ENCODE assay signal across 1 cellular context in the genomic region with DNA sequence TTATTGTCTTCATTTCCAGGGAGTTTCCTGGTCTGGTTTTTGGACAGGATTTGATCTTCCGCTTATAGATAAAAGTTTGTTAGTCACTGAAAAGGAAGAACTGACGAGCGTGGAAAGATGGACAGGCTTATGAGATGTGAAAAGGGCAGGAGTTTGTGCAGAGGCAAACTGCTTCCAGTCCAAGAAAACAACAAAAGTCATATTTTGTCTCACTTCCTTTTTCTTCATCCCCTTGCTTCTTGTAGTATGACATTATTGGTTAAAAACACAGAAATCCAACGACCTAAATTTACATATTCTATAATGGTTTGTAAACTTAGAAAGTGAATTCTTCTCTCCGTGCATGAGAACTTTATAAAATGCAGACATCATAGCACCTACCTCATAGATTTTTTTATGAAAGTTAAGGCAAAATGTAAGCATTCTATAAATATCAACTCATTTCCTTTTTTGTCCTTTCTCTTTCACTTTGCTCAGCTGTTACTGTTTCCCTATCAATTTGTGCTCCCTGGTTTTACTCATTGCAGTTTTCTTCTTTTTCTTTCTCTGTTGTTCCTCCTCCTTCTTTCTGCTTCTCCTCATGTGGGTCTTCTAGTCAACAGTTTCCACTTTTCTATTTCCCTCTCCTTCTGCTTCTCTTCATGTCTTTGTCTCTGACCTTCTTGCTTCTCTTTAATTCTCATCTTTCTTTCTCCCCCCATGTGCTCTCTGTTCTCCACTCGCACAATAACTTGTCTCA.
TF ChIP-seq lines count a peak whose summit lies in the region.

No MANE protein-coding gene starts in this region.

TF ChIP-seq in K562, 482 proteins besides CTCF, POLR2A, EP300 and RAD21 (continued from another document):
- TF ChIP-seq, protein P1, sequence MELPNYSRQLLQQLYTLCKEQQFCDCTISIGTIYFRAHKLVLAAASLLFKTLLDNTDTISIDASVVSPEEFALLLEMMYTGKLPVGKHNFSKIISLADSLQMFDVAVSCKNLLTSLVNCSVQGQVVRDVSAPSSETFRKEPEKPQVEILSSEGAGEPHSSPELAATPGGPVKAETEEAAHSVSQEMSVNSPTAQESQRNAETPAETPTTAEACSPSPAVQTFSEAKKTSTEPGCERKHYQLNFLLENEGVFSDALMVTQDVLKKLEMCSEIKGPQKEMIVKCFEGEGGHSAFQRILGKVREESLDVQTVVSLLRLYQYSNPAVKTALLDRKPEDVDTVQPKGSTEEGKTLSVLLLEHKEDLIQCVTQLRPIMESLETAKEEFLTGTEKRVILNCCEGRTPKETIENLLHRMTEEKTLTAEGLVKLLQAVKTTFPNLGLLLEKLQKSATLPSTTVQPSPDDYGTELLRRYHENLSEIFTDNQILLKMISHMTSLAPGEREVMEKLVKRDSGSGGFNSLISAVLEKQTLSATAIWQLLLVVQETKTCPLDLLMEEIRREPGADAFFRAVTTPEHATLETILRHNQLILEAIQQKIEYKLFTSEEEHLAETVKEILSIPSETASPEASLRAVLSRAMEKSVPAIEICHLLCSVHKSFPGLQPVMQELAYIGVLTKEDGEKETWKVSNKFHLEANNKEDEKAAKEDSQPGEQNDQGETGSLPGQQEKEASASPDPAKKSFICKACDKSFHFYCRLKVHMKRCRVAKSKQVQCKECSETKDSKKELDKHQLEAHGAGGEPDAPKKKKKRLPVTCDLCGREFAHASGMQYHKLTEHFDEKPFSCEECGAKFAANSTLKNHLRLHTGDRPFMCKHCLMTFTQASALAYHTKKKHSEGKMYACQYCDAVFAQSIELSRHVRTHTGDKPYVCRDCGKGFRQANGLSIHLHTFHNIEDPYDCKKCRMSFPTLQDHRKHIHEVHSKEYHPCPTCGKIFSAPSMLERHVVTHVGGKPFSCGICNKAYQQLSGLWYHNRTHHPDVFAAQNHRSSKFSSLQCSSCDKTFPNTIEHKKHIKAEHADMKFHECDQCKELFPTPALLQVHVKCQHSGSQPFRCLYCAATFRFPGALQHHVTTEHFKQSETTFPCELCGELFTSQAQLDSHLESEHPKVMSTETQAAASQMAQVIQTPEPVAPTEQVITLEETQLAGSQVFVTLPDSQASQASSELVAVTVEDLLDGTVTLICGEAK (IDR thresholded peaks at IDR 0.05): 0 out of 2 replicates have a peak, but pooled peaks have one; percentile 30
- TF ChIP-seq, protein P1 (CRISPR knock-in tag; IDR thresholded peaks at IDR 0.05): no peak
